10 cellular contexts compared by ENCODE assay signal in genomic region chr17:6660765-6661463, GRCh38. TPM values are rescaled to one million over a fixed set of nuclear protein-coding genes. Genes with fewer than 3 reads are reported as not detected.
DNase-seq lines count a peak whose midpoint lies in the region; ATAC-seq and TF ChIP-seq lines count a peak whose summit lies in the region.
"Had no signal": no experiment of that assay in that cellular context is flagged by ENCODE, and none has a peak within 500 bp of the region (broad histone marks: within the 10 kb centered on the region; RNA-seq: fewer than 3 reads in every experiment).

No MANE protein-coding gene starts in this region.

- H3K9me3 ChIP-seq in left lung: no peaks in the 10 kb centered on the region
- H3K9me3 ChIP-seq: gastrocnemius medialis had no signal

- peaks cover 0 to 9% of the 10 kb centered on the region in 2 donors for H3K4me1 ChIP-seq in left lung
- H3K4me1 ChIP-seq: gastrocnemius medialis had no signal

- TF ChIP-seq CTCF in left lung (IDR thresholded peaks at IDR 0.05): no peak

- DNase-seq in MV-4-11 (lab: John Stamatoyannopoulos, UW) (peak; percentile 93), left lung (peak in 1 of 2 donors; percentile 41), NCI-H2029 treated with DMSO at 0.1 percent for 48 hours (lab: John Stamatoyannopoulos, UW) (no peak)
- DNase-seq: gastrocnemius medialis, NCI-H510A had no signal

- H3K27me3 ChIP-seq in left lung: peaks cover 8 to 44% of the 10 kb centered on the region in 2 donors

- intact Hi-C loops in left lung (cut with DNase I): no loop called here

- ATAC-seq in GM18498 (IDR thresholded peaks at IDR 0.05; ENCODE audit: unreplicated experiment): peak; percentile 79
- peak; percentile 78 for ATAC-seq in GM21529 (IDR thresholded peaks at IDR 0.05; ENCODE audit: unreplicated experiment)
- peak; percentile 6 for ATAC-seq in left lung
- ATAC-seq in HG03571 (IDR thresholded peaks at IDR 0.05; ENCODE audit: unreplicated experiment): no peak
- no peak for ATAC-seq in GM18520 (IDR thresholded peaks at IDR 0.05; ENCODE audit: unreplicated experiment)
- no peak for ATAC-seq in GM21619 (IDR thresholded peaks at IDR 0.05; ENCODE audit: unreplicated experiment)

- no peak overlapping the region for H3K27ac ChIP-seq in left lung
- H3K27ac ChIP-seq: gastrocnemius medialis had no signal

- H3K36me3 ChIP-seq in left lung: no peaks in the 10 kb centered on the region
- H3K36me3 ChIP-seq: gastrocnemius medialis had no signal

- H3K4me3 ChIP-seq in left lung: no peak overlapping the region
- H3K4me3 ChIP-seq: gastrocnemius medialis had no signal

RNA-seq across cellular contexts. Expression of gene C17orf100, which starts 9.4 kb away (rescaled TPM):
- total RNA-seq in left lung: 1 to 10 TPM; 1.3 to 2.2 TPM

RNA-seq across cellular contexts. Expression of gene MED31, which starts 9.5 kb away (rescaled TPM):
- total RNA-seq in left lung: 10 to 100 TPM; 19.1 to 26.8 TPM

RNA-seq across cellular contexts. Expression of gene TXNDC17, which starts 20.1 kb away (rescaled TPM):
- 100 to 1,000 TPM in 1 of 2 donors, 10 to 100 TPM in 1; 93.1 to 102 TPM for total RNA-seq in left lung

RNA-seq across cellular contexts. Expression of gene KIAA0753, which starts 20.4 kb away (rescaled TPM):
- 10 to 100 TPM; 15.8 to 18.6 TPM for total RNA-seq in left lung

RNA-seq across cellular contexts. Expression of gene SLC13A5, which starts 52.3 kb away (rescaled TPM):
- total RNA-seq in left lung: under 1 TPM in 1 of 2 donors, not detected in 1; 0.17 TPM

Comparison
In these comparisons a context has a peak if more than half of its experiments do, and no peak if none do; other contexts are left out.
1. ATAC-seq: peak in GM18498 (single experiment), GM21529 (single experiment) and left lung (single experiment); none in HG03571 (single experiment), GM18520 (single experiment) and GM21619 (single experiment).